23 cellular contexts compared by ENCODE assay signal in genomic region chr2:42310007-42310511, GRCh38. TPM values are rescaled to one million over a fixed set of nuclear protein-coding genes. Genes with fewer than 3 reads are reported as not detected.
DNase-seq lines count a peak whose midpoint lies in the region; ATAC-seq lines count a peak whose summit lies in the region.
"Had no signal": no experiment of that assay in that cellular context is flagged by ENCODE, and none has a peak within 500 bp of the region (broad histone marks: within the 10 kb centered on the region; RNA-seq: fewer than 3 reads in every experiment).

No MANE protein-coding gene starts in this region.

- peaks cover 14% of the 10 kb centered on the region for H3K4me1 Mint-ChIP-seq in activated T-cell treated with anti-CD3 and anti-CD28 coated beads, Interleukin-2, amount 50 U/mL, for 72 hours (ENCODE audit: low read depth)
- H3K4me1 Mint-ChIP-seq in T-cell, result peaks cover 15 to 32% (median 18%) of the 10 kb centered on the region in 3 donors
- peaks cover 7 to 15% of the 10 kb centered on the region in 2 donors for H3K4me1 Mint-ChIP-seq in effector memory CD8-positive, alpha-beta T cell (ENCODE audit: low read depth in 2 of 2)
- H3K4me1 Mint-ChIP-seq: IgD-negative memory B cell had no signal

- ATAC-seq in activated T-cell treated with anti-CD3 and anti-CD28 coated beads, Interleukin-2, amount 50 U/mL, for 72 hours (replicated peaks in 1 of 2), result no peak
- ATAC-seq in T-cell (replicated peaks in 1 of 4) (no peak), HG02588 (IDR thresholded peaks at IDR 0.05; ENCODE audit: unreplicated experiment) (no peak), HG03432 (IDR thresholded peaks at IDR 0.05; ENCODE audit: unreplicated experiment) (no peak), HG02970 (IDR thresholded peaks at IDR 0.05; ENCODE audit: low FRiP score, unreplicated experiment) (no peak)
- no peak for ATAC-seq in effector memory CD8-positive, alpha-beta T cell (replicated peaks)
- ATAC-seq: PC-3, Right ventricle myocardium inferior, SK-N-SH treated with all-trans-retinoic acid at 6 μM for 48 hours had no signal

- H3K27ac Mint-ChIP-seq in activated T-cell treated with anti-CD3 and anti-CD28 coated beads, Interleukin-2, amount 50 U/mL, for 72 hours, result peak overlapping the region; percentile 81
- peak overlapping the region; percentile 61 to 84 for H3K27ac Mint-ChIP-seq in T-cell
- peak overlapping the region; percentile 59 to 72 for H3K27ac Mint-ChIP-seq in effector memory CD8-positive, alpha-beta T cell

- POLR2A ChIA-PET in T-cell (lab: Charles Lee), result no interaction called here

- H3K9me3 Mint-ChIP-seq in activated T-cell treated with anti-CD3 and anti-CD28 coated beads, Interleukin-2, amount 50 U/mL, for 72 hours, result no peaks in the 10 kb centered on the region
- H3K9me3 Mint-ChIP-seq in T-cell, result no peaks in the 10 kb centered on the region
- no peaks in the 10 kb centered on the region for H3K9me3 Mint-ChIP-seq in effector memory CD8-positive, alpha-beta T cell
- H3K9me3 Mint-ChIP-seq: CD8-positive, alpha-beta memory T cell; IgD-negative memory B cell had no signal

- H3K4me3 Mint-ChIP-seq in activated T-cell treated with anti-CD3 and anti-CD28 coated beads, Interleukin-2, amount 50 U/mL, for 72 hours, result no peak overlapping the region
- no peak overlapping the region for H3K4me3 Mint-ChIP-seq in T-cell
- no peak overlapping the region for H3K4me3 Mint-ChIP-seq in effector memory CD8-positive, alpha-beta T cell
- H3K4me3 Mint-ChIP-seq: CD8-positive, alpha-beta memory T cell; IgD-negative memory B cell had no signal

- peaks cover 4 to 10% of the 10 kb centered on the region in 2 donors for H3K36me3 Mint-ChIP-seq in activated T-cell treated with anti-CD3 and anti-CD28 coated beads, Interleukin-2, amount 50 U/mL, for 72 hours (ENCODE audit: insufficient read depth in 2 of 2)
- H3K36me3 Mint-ChIP-seq in T-cell, result peaks cover 32% of the 10 kb centered on the region
- H3K36me3 Mint-ChIP-seq in effector memory CD8-positive, alpha-beta T cell (ENCODE audit: insufficient read depth), result peaks cover 52% of the 10 kb centered on the region

- CTCF ChIA-PET in T-cell (lab: Charles Lee), result no interaction called here

- DNase-seq in activated T-cell treated with anti-CD3 and anti-CD28 coated beads, Interleukin-2, amount 50 U/mL, for 72 hours, result no peak
- no peak for DNase-seq in activated T-cell treated with anti-CD3 and anti-CD28 coated beads, Interleukin-2, amount 50 U/mL, for 1 hour
- DNase-seq in T-cell, result no peak
- DNase-seq in effector memory CD8-positive, alpha-beta T cell, result no peak
- DNase-seq: AML-193; CD8-positive, alpha-beta memory T cell; DMS 273 treated with DMSO at 0.1 percent for 48 hours; DMS79; GF-D8; MM.1S; NCI-H2029; NCI-H446; NCI-H524 treated with DMSO at 0.1 percent for 48 hours; NCI-H82; NK-92 treated with Interleukin-12 subunit alpha and Interleukin-12 subunit beta, amount 100 ng/mL, for 24 hours; PC-3; SJCRH30 had no signal

- no peaks in the 10 kb centered on the region for H3K27me3 Mint-ChIP-seq in activated T-cell treated with anti-CD3 and anti-CD28 coated beads, Interleukin-2, amount 50 U/mL, for 72 hours (ENCODE audit: low read depth)
- H3K27me3 Mint-ChIP-seq in T-cell, result no peaks in the 10 kb centered on the region
- no peaks in the 10 kb centered on the region for H3K27me3 Mint-ChIP-seq in effector memory CD8-positive, alpha-beta T cell
- H3K27me3 Mint-ChIP-seq: CD8-positive, alpha-beta memory T cell; IgD-negative memory B cell had no signal

RNA-seq across cellular contexts. Expression of gene COX7A2L, which starts 51.0 kb away (rescaled TPM):
- 100 to 1,000 TPM; 140 to 157 TPM for total RNA-seq in activated T-cell treated with anti-CD3 and anti-CD28 coated beads, Interleukin-2, amount 50 U/mL, for 72 hours
- total RNA-seq in T-cell, result 10 to 100 TPM; 59.6 to 76.4 (median 72.6) TPM
